ENCODE assay signal across 8 cellular contexts in the genomic region with DNA sequence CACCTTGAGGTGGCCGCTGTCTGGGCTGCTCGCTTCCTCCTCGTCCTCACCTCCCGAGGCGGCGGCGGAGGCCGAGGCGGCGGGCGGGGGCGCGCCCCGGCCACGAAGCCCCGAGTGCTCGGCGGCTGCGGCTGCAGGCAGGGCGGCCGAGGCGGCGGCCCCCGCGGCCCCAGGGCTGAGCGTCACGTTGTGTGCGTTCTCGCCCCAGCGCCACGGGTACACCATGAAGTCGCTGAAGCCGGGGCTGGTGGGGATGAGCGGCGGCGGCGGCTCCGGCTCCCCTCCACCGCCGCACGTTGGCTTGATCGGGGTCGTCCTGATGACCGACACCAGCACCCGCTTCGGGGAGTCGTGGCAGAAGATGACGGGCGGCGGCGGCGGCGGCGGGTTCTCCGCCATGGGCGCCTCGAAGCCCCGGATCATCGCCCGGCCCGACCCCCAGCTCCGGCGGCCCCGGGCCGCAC. TPM values are rescaled to one million over a fixed set of nuclear protein-coding genes. Genes with fewer than 3 reads are reported as not detected.
DNase-seq lines count a peak whose midpoint lies in the region; ATAC-seq and TF ChIP-seq lines count a peak whose summit lies in the region.

No MANE protein-coding gene starts in this region.

- no peak overlapping the region for H2AFZ ChIP-seq in SU-DHL-6 (ENCODE audit: low read depth, low read length, severe bottlenecking)

- peaks cover 46% of the 10 kb centered on the region for H3K79me2 ChIP-seq in SU-DHL-6 (ENCODE audit: insufficient read depth, low read length)

- no peaks in the 10 kb centered on the region for H3K9me3 ChIP-seq in SU-DHL-6 (ENCODE audit: insufficient read depth, low read length)

- DNase-seq in activated T-cell treated with anti-CD3 and anti-CD28 coated beads for 1 hour (ENCODE audit: low read depth) (peak; percentile 19), naive B cell (no peak), SIG-M5 treated with dmso at 0.1 percent for 504 hours (lab: John Stamatoyannopoulos, UW; ENCODE audit: unreplicated experiment) (no peak), foreskin melanocyte (no peak)
- DNase-seq in activated T-cell treated with anti-CD3 and anti-CD28 coated beads, Interleukin-2, amount 50 U/mL, for 1 hour = no peak
- peak; percentile 39 for DNase-seq in effector CD8-positive, alpha-beta T cell (lab: John Stamatoyannopoulos, UW)

- no peak for TF ChIP-seq CTCF in SU-DHL-6 (IDR thresholded peaks at IDR 0.05; ENCODE audit: insufficient read depth, low read length, poor library complexity, severe bottlenecking)

- no peaks in the 10 kb centered on the region for H3K27me3 ChIP-seq in SU-DHL-6 (ENCODE audit: low read length)

- H3K9ac ChIP-seq in SU-DHL-6 (ENCODE audit: low read length) = peak overlapping the region; percentile 100

- peak; percentile 14 for ATAC-seq in naive B cell (ENCODE audit: low read depth in 2 of 2)
- ATAC-seq in GM21576 (IDR thresholded peaks at IDR 0.05; ENCODE audit: unreplicated experiment) = no peak

- H3K4me1 Mint-ChIP-seq in naive B cell = peaks cover 26 to 40% (median 28%) of the 10 kb centered on the region in 3 donors

- no peaks in the 10 kb centered on the region for H3K9me2 ChIP-seq in SU-DHL-6 (replicated peaks; ENCODE audit: insufficient read depth, low read length)

- H4K20me1 ChIP-seq in SU-DHL-6 (ENCODE audit: low read depth, low read length) = peaks cover 3% of the 10 kb centered on the region

- H3K9me3 Mint-ChIP-seq in naive B cell = no peaks in the 10 kb centered on the region

- peak overlapping the region; percentile 97 for H3K27ac ChIP-seq in SU-DHL-6 (ENCODE audit: low read depth, low read length)

- peak overlapping the region; percentile 58 for H3K4me2 ChIP-seq in SU-DHL-6 (ENCODE audit: low read depth, low read length, poor library complexity, severe bottlenecking)

- peak overlapping the region; percentile 78 for H3K4me3 ChIP-seq in SU-DHL-6 (ENCODE audit: insufficient read depth, low read length, poor library complexity, severe bottlenecking)

- H3K4me3 Mint-ChIP-seq in naive B cell = peak overlapping the region; percentile 86 to 95 (median 90)

- no peaks in the 10 kb centered on the region for H3K36me3 Mint-ChIP-seq in naive B cell

- H3K27ac Mint-ChIP-seq in naive B cell = peak overlapping the region in 5 of 6 donors; percentile 83 to 98 (median 90)

- no peaks in the 10 kb centered on the region for H3K27me3 Mint-ChIP-seq in naive B cell

- H3K36me3 ChIP-seq in SU-DHL-6 (ENCODE audit: low read length) = peaks cover 7% of the 10 kb centered on the region

- H3F3A ChIP-seq in SU-DHL-6 (ENCODE audit: insufficient read depth) = peaks cover 34% of the 10 kb centered on the region

RNA-seq across cellular contexts. Expression of a gene that starts 0.5 kb away (rescaled TPM):
- polyA plus RNA-seq in naive B cell (ENCODE audit: low read depth in 6 of 6) = 1 to 10 TPM in 2 of 6 donors, under 1 TPM in 3, not detected in 1; 0.38 to 1.2 (median 0.95) TPM

RNA-seq across cellular contexts. Expression of a gene that starts 32.3 kb away (rescaled TPM):
- polyA plus RNA-seq in naive B cell (ENCODE audit: low read depth in 6 of 6) = 1 to 10 TPM; 3.3 to 8.3 (median 5.6) TPM

RNA-seq across cellular contexts. Expression of a gene that starts 34.1 kb away (rescaled TPM):
- polyA plus RNA-seq in naive B cell (ENCODE audit: low read depth in 6 of 6) = 1 to 10 TPM; 1.8 to 5.5 (median 2.9) TPM

Comparison
In these comparisons a context has a peak if more than half of its experiments do, and no peak if none do; other contexts are left out.
1. DNase-seq: peak in activated T-cell treated with anti-CD3 and anti-CD28 coated beads for 1 hour (single experiment) and effector CD8-positive, alpha-beta T cell (single experiment); none in activated T-cell treated with anti-CD3 and anti-CD28 coated beads, Interleukin-2, amount 50 U/mL, for 1 hour (single experiment), naive B cell (single experiment), SIG-M5 treated with dmso at 0.1 percent for 504 hours (single experiment) and foreskin melanocyte (single experiment).